Comparison of ENCODE assay signal across 8 cellular contexts in the genomic region with DNA sequence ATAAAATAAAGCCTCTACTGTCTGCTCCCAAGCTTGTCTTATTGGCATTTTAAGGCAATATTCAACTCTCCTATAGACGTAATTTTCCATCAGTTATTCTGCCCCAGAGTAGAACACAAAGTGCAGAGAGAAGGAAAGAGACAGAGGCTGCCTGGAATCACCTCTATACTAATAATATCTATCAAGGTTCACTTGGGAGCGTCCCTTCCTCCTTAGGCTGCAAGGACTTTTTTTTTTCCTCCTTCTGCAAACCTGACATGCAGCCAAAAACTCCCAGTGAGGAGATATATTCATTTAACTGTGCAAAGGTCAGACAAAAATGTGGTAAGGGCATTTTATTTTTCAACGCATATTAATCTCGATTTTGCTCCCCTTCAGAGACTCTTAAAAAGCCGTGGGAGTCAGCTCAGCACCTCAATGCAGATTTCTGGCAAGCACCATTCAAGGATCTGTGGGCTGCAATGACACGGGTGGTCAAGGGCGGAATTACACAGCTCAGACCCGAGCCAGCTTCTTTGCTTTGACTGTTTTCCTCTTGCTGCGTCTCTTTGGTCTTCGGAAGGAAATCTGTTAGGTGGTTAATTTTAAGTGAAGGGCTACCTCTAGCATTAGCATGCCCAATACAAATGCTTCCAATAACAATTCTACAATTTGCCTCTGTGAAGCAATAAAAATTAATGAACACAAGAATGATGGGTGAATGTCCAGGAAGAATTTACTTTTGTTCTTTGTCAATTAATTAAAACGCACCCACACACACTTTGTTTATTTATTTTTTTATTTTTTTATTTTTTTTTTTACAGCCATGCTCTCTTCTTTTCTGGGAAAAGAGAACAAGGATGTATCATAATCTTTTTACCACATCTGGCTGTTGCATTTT.
DNase-seq lines count a peak whose midpoint lies in the region; ATAC-seq, FAIRE-seq and TF ChIP-seq lines count a peak whose summit lies in the region.

No MANE protein-coding gene starts in this region.

- WGBS in suprapubic skin = 44% methylated on average over 11 of the region's 11 CpGs

- no peaks in the 10 kb centered on the region for H3K9me1 ChIP-seq in endothelial cell of umbilical vein (replicated peaks; ENCODE audit: control insufficient read depth, extremely low read depth, insufficient read depth, low read length)

- TF ChIP-seq CTCF in endothelial cell of umbilical vein (IDR thresholded peaks at IDR 0.05; ENCODE audit: extremely low read depth in 1 of 2, insufficient read depth in 1 of 2, low read depth in 1 of 2, low read length in 2 of 2) = peak; percentile 60 to 73
- TF ChIP-seq CTCF in mucosa of descending colon (IDR thresholded peaks at IDR 0.05) = peak; percentile 51
- peak in 1 of 2 donors; percentile 45 for TF ChIP-seq CTCF in suprapubic skin (IDR thresholded peaks at IDR 0.05)

- H3K9me3 ChIP-seq in endothelial cell of umbilical vein (replicated peaks; ENCODE audit: control insufficient read depth, insufficient read depth, low read length) (no peaks in the 10 kb centered on the region), mucosa of descending colon (no peaks in the 10 kb centered on the region), suprapubic skin (no peaks in the 10 kb centered on the region)

- no peak overlapping the region for H3K4me3 ChIP-seq in endothelial cell of umbilical vein (replicated peaks in 1 of 3; ENCODE audit: insufficient read depth in 1 of 3, low read depth in 1 of 3, low read length in 3 of 3)
- no peak overlapping the region for H3K4me3 ChIP-seq in mucosa of descending colon
- no peak overlapping the region for H3K4me3 ChIP-seq in suprapubic skin

- peak; percentile 81 for FAIRE-seq in endothelial cell of umbilical vein (lab: Jason Lieb, UNC)

- H3K4me2 ChIP-seq in endothelial cell of umbilical vein (ENCODE audit: insufficient read depth, low read length) = no peak overlapping the region

- no peaks in the 10 kb centered on the region for H4K20me1 ChIP-seq in endothelial cell of umbilical vein (replicated peaks; ENCODE audit: control insufficient read depth, extremely low read depth, insufficient read depth, low read length)

- H3K27me3 ChIP-seq in endothelial cell of umbilical vein (ENCODE audit: control insufficient read depth in 2 of 2, insufficient read depth in 2 of 2, low read length in 2 of 2) (no peaks in the 10 kb centered on the region), suprapubic skin (no peaks in the 10 kb centered on the region)

- H3K36me3 ChIP-seq in endothelial cell of umbilical vein (ENCODE audit: control insufficient read depth in 2 of 2, extremely low read depth in 1 of 2, insufficient read depth in 2 of 2, low read length in 2 of 2) (no peaks in the 10 kb centered on the region), mucosa of descending colon (ENCODE audit: low read depth) (no peaks in the 10 kb centered on the region), suprapubic skin (no peaks in the 10 kb centered on the region)

- DNase-seq in ELR (ENCODE audit: low read depth) = peak; percentile 8
- DNase-seq in NCI-H226 = peak; percentile 51
- peak; percentile 68 for DNase-seq in endothelial cell of umbilical vein (ENCODE audit: low read depth, low spot score)
- peak in 2 of 3 donors; percentile 51 to 66 for DNase-seq in mucosa of descending colon
- DNase-seq in activated naive CD4-positive, alpha-beta T cell treated with anti-CD3 and anti-CD28 coated beads, Interleukin-2, amount 50 U/mL, for 16 hours = no peak
- DNase-seq in NCI-H1417 treated with DMSO at 0.1 percent for 48 hours (lab: John Stamatoyannopoulos, UW) = no peak
- DNase-seq in suprapubic skin (ENCODE audit: low spot score in 2 of 2) = no peak

- no peaks in the 10 kb centered on the region for H3K79me2 ChIP-seq in endothelial cell of umbilical vein (ENCODE audit: control insufficient read depth, insufficient read depth, low read length)

- no peak for TF ChIP-seq EP300 in suprapubic skin (IDR thresholded peaks at IDR 0.05)

- H2AFZ ChIP-seq in endothelial cell of umbilical vein (ENCODE audit: low read depth, low read length) = no peak overlapping the region

- no TSS peak for BruUV-seq in endothelial cell of umbilical vein (replicated peaks; lab: Mats Ljungman, UMichigan)

- no peak overlapping the region for H3K9ac ChIP-seq in endothelial cell of umbilical vein (replicated peaks; ENCODE audit: extremely low read depth, insufficient read depth, low read length)

- no peak for TF ChIP-seq POLR2A in endothelial cell of umbilical vein (IDR thresholded peaks at IDR 0.05; ENCODE audit: low read depth, low read length)
- no peak for TF ChIP-seq POLR2A in suprapubic skin (IDR thresholded peaks at IDR 0.05)

- intact Hi-C loops in endothelial cell of umbilical vein (cut with micrococcal nuclease) = loop anchor here (2.0 to 5.0 kb wide), 5 partner anchors 283 to 1185 kb away; a partner anchor contains a TSS
- intact Hi-C loops in mucosa of descending colon (cut with DNase I, micrococcal nuclease) = no loop called here

- CTCF ChIA-PET in endothelial cell of umbilical vein (lab: Charles Lee) = interaction anchor here (0.6 to 1.8 kb wide), 31 partner anchors 11 to 1967 kb away, joined by 3 to 11 read pairs (median 4); a partner anchor contains a TSS

- ATAC-seq in GM21786 (IDR thresholded peaks at IDR 0.05; ENCODE audit: unreplicated experiment) (peak; percentile 79), mucosa of descending colon (peak; percentile 71)

- dilution Hi-C loops in endothelial cell of umbilical vein (cut with MboI; ENCODE audit: extremely low pct_ligation_motif_present, low sequenced_read_pairs) = no loop called here

- H3K4me1 ChIP-seq in endothelial cell of umbilical vein (ENCODE audit: control insufficient read depth, extremely low read depth, insufficient read depth, low read length) (no peaks in the 10 kb centered on the region), mucosa of descending colon (ENCODE audit: low read depth) (no peaks in the 10 kb centered on the region), suprapubic skin (peaks cover 7% of the 10 kb centered on the region)

- POLR2A ChIA-PET in endothelial cell of umbilical vein (lab: Charles Lee) = interaction anchor here (0.7 kb wide), 2 partner anchors 177 to 1199 kb away, joined by 3 read pairs; no protein-coding TSS in a partner anchor

- H3K27ac ChIP-seq in endothelial cell of umbilical vein (ENCODE audit: insufficient read depth, low read depth, low read length) (no peak overlapping the region), suprapubic skin (no peak overlapping the region)

TF ChIP-seq in endothelial cell of umbilical vein, 7 proteins besides CTCF, POLR2A, EP300 and RAD21:
- TF ChIP-seq MYC (IDR thresholded peaks at IDR 0.05; ENCODE audit: low read depth, low read length) (no peak), EZH2 (IDR thresholded peaks at IDR 0.05; ENCODE audit: borderline replicate concordance, low read depth, low read length, severe bottlenecking) (no peak)
- TF ChIP-seq, protein P1, sequence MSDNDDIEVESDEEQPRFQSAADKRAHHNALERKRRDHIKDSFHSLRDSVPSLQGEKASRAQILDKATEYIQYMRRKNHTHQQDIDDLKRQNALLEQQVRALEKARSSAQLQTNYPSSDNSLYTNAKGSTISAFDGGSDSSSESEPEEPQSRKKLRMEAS (IDR thresholded peaks at IDR 0.05; ENCODE audit: insufficient read depth, insufficient read length) = no peak

Comparison
In these comparisons a context has a peak if more than half of its experiments do, and no peak if none do; other contexts are left out.
1. DNase-seq: peak in ELR (single experiment), NCI-H226 (single experiment), endothelial cell of umbilical vein (single experiment) and mucosa of descending colon (2 of 3); none in activated naive CD4-positive, alpha-beta T cell treated with anti-CD3 and anti-CD28 coated beads, Interleukin-2, amount 50 U/mL, for 16 hours (single experiment), NCI-H1417 treated with DMSO at 0.1 percent for 48 hours (single experiment) and suprapubic skin (0 of 2).